Comparison of ENCODE assay signal across 23 cellular contexts in genomic region chr13:45967589-45967988, GRCh38.
"Had no signal": no experiment of that assay in that cellular context is flagged by ENCODE, and none has a peak within 500 bp of the region (broad histone marks: within the 10 kb centered on the region; RNA-seq: fewer than 3 reads in every experiment).

No MANE protein-coding gene starts in this region.

- H3K9me3 Mint-ChIP-seq: activated CD4-positive, alpha-beta memory T cell treated with anti-CD3 and anti-CD28 coated beads, Interleukin-2, amount 10 ng/mL, durations not matched to agents 7 days and 5 days; activated naive CD4-positive, alpha-beta T cell treated with anti-CD3 and anti-CD28 coated beads, Interleukin-2, amount 10 ng/mL, durations not matched to agents 7 days and 5 days; central memory CD8-positive, alpha-beta T cell; dendritic cell treated with granulocyte-macrophage colony-stimulating factor and Interleukin-4, amounts not matched to agents 40 ng/mL and 50 ng/mL, for 4 days; endodermal cell; natural killer cell treated with Interleukin-12 subunit alpha and Interleukin-12 subunit beta and Interleukin-15 and Interleukin-18, amount 100 ng/mL, for 72 hours; stimulated activated naive B cell treated with anti-CD40 and anti-IgM and Interleukin-4, amounts not matched to agents 10 μg/mL and 1 μg/mL and 100 μg/mL, for 72 hours had no signal

- H3K27me3 Mint-ChIP-seq: activated CD4-positive, alpha-beta memory T cell treated with anti-CD3 and anti-CD28 coated beads, Interleukin-2, amount 10 ng/mL, durations not matched to agents 7 days and 5 days; activated CD8-positive, alpha-beta memory T cell treated with anti-CD3 and anti-CD28 coated beads, Interleukin-2, amount 10 ng/mL, durations not matched to agents 7 days and 5 days; activated naive CD4-positive, alpha-beta T cell treated with anti-CD3 and anti-CD28 coated beads, Interleukin-2, amount 10 ng/mL, durations not matched to agents 7 days and 5 days; central memory CD8-positive, alpha-beta T cell; dendritic cell treated with granulocyte-macrophage colony-stimulating factor and Interleukin-4, amounts not matched to agents 40 ng/mL and 50 ng/mL, for 4 days; natural killer cell treated with Interleukin-12 subunit alpha and Interleukin-12 subunit beta and Interleukin-15 and Interleukin-18, amount 100 ng/mL, for 72 hours; progenitor cell of endocrine pancreas; stimulated activated naive B cell treated with anti-CD40 and anti-IgM and Interleukin-4, amounts not matched to agents 10 μg/mL and 1 μg/mL and 100 μg/mL, for 72 hours had no signal

- H3K27ac Mint-ChIP-seq: activated CD4-positive, alpha-beta memory T cell treated with anti-CD3 and anti-CD28 coated beads, Interleukin-2, amount 10 ng/mL, durations not matched to agents 7 days and 5 days; activated CD8-positive, alpha-beta memory T cell treated with anti-CD3 and anti-CD28 coated beads, Interleukin-2, amount 10 ng/mL, durations not matched to agents 7 days and 5 days; activated naive CD4-positive, alpha-beta T cell treated with anti-CD3 and anti-CD28 coated beads, Interleukin-2, amount 10 ng/mL, durations not matched to agents 7 days and 5 days; dendritic cell treated with granulocyte-macrophage colony-stimulating factor and Interleukin-4, amounts not matched to agents 40 ng/mL and 50 ng/mL, for 4 days; endodermal cell; natural killer cell treated with Interleukin-12 subunit alpha and Interleukin-12 subunit beta and Interleukin-15 and Interleukin-18, amount 100 ng/mL, for 72 hours; progenitor cell of endocrine pancreas; stimulated activated naive B cell treated with anti-CD40 and anti-IgM and Interleukin-4, amounts not matched to agents 10 μg/mL and 1 μg/mL and 100 μg/mL, for 72 hours had no signal

- ATAC-seq: activated CD8-positive, alpha-beta memory T cell treated with anti-CD3 and anti-CD28 coated beads, Interleukin-2, amount 10 ng/mL, durations not matched to agents 7 days and 5 days; foreskin keratinocyte; mucosa of descending colon; natural killer cell treated with Interleukin-12 subunit alpha and Interleukin-12 subunit beta and Interleukin-15 and Interleukin-18, amount 100 ng/mL, for 72 hours; sciatic nerve; stimulated activated naive B cell treated with anti-CD40 and anti-IgM and Interleukin-4, amounts not matched to agents 10 μg/mL and 1 μg/mL and 100 μg/mL, for 72 hours had no signal

- DNase-seq: activated CD4-positive, alpha-beta memory T cell treated with anti-CD3 and anti-CD28 coated beads, Interleukin-2, amount 10 ng/mL, durations not matched to agents 7 days and 5 days; activated CD4-positive, alpha-beta T cell treated with anti-CD3 and anti-CD28 coated beads for 4 hours; activated CD4-positive, CD25-positive, alpha-beta regulatory T cell; activated CD8-positive, alpha-beta memory T cell treated with anti-CD3 and anti-CD28 coated beads, Interleukin-2, amount 10 ng/mL, durations not matched to agents 7 days and 5 days; activated effector memory CD4-positive, alpha-beta T cell treated with anti-CD3 and anti-CD28 coated beads, Interleukin-2, amount 50 U/mL, for 16 hours; activated naive CD4-positive, alpha-beta T cell treated with anti-CD3 and anti-CD28 coated beads, Interleukin-2, amount 10 ng/mL, durations not matched to agents 7 days and 5 days; endodermal cell; foreskin keratinocyte; left ventricle myocardium inferior; mucosa of descending colon; stimulated activated CD4-positive, alpha-beta T cell treated with anti-CD3 and anti-CD28 coated beads, Interleukin-12 subunit alpha, Interleukin-12 subunit beta, amount 100 ng/mL, for 4 hours; stimulated activated CD4-positive, alpha-beta T cell treated with anti-CD3 and anti-CD28 coated beads, Interleukin-4, amount 100 ng/mL, for 4 hours; stimulated activated CD8-positive, alpha-beta memory T cell treated with anti-CD3 and anti-CD28 coated beads, Interleukin-4, amount 100 ng/mL, for 48 hours; stimulated activated naive B cell treated with anti-CD40 and anti-IgM and Interleukin-4, amounts not matched to agents 10 μg/mL and 1 μg/mL and 100 μg/mL, for 72 hours had no signal

- H3K4me3 Mint-ChIP-seq: activated CD4-positive, alpha-beta memory T cell treated with anti-CD3 and anti-CD28 coated beads, Interleukin-2, amount 10 ng/mL, durations not matched to agents 7 days and 5 days; activated CD8-positive, alpha-beta memory T cell treated with anti-CD3 and anti-CD28 coated beads, Interleukin-2, amount 10 ng/mL, durations not matched to agents 7 days and 5 days; activated naive CD4-positive, alpha-beta T cell treated with anti-CD3 and anti-CD28 coated beads, Interleukin-2, amount 10 ng/mL, durations not matched to agents 7 days and 5 days; central memory CD8-positive, alpha-beta T cell; dendritic cell treated with granulocyte-macrophage colony-stimulating factor and Interleukin-4, amounts not matched to agents 40 ng/mL and 50 ng/mL, for 4 days; endodermal cell; natural killer cell treated with Interleukin-12 subunit alpha and Interleukin-12 subunit beta and Interleukin-15 and Interleukin-18, amount 100 ng/mL, for 72 hours; stimulated activated naive B cell treated with anti-CD40 and anti-IgM and Interleukin-4, amounts not matched to agents 10 μg/mL and 1 μg/mL and 100 μg/mL, for 72 hours had no signal

- H3K4me1 ChIP-seq: esophagus muscularis mucosa, foreskin keratinocyte, left ventricle myocardium inferior, tibial nerve had no signal

- H3K9me3 ChIP-seq: esophagus muscularis mucosa, left ventricle myocardium inferior, mucosa of descending colon, tibial nerve had no signal

- H3K27me3 ChIP-seq: esophagus muscularis mucosa, foreskin keratinocyte, tibial nerve had no signal

- H3K4me1 Mint-ChIP-seq: activated naive CD4-positive, alpha-beta T cell treated with anti-CD3 and anti-CD28 coated beads, Interleukin-2, amount 10 ng/mL, durations not matched to agents 7 days and 5 days; endodermal cell; stimulated activated naive B cell treated with anti-CD40 and anti-IgM and Interleukin-4, amounts not matched to agents 10 μg/mL and 1 μg/mL and 100 μg/mL, for 72 hours had no signal

- H3K27ac ChIP-seq: esophagus muscularis mucosa, foreskin keratinocyte, left ventricle myocardium inferior, skin epidermis, tibial nerve had no signal

- H3K4me3 ChIP-seq: esophagus muscularis mucosa, left ventricle myocardium inferior, lung, mucosa of descending colon, skin epidermis, tibial nerve had no signal
